ENCODE assay signal across 17 cellular contexts in the genomic region with DNA sequence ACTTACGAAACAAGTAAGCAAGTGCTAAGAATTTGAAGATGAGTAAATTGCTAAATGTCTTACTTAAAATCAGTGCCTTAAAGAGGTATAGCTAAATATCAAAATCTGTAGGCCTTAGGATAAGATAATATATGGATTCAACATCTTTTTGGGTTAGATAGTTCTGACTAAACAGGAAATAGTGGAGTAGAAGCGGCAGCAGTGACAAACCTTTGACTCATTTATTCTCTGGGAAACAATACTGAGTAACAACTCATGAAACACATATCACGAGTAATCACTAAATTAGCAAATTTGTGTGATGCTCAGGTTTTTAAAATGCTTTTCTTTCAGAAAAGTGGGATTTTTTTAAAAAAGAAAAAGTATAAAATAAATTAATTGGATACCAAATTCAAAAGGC.
A peak's percentile ranks its signal among the peaks of the same experiment; 100 is the strongest.
DNase-seq lines count a peak whose midpoint lies in the region; ATAC-seq, FAIRE-seq and TF ChIP-seq lines count a peak whose summit lies in the region.
"Had no signal": no experiment of that assay in that cellular context is flagged by ENCODE, and none has a peak within 500 bp of the region (broad histone marks: within the 10 kb centered on the region; RNA-seq: fewer than 3 reads in every experiment).

No MANE protein-coding gene starts in this region.

- no peak overlapping the region for H3K4me3 Mint-ChIP-seq in astrocyte (ENCODE audit: unreplicated experiment)
- no peak overlapping the region for H3K4me3 Mint-ChIP-seq in naive thymus-derived CD8-positive, alpha-beta T cell

- no peak overlapping the region for H3K9ac ChIP-seq in astrocyte (ENCODE audit: low read length)

- no peaks in the 10 kb centered on the region for H3K36me3 ChIP-seq in astrocyte (ENCODE audit: insufficient read depth, low read length)
- H3K36me3 ChIP-seq: SJSA1 had no signal

- H3K36me3 Mint-ChIP-seq in astrocyte (ENCODE audit: low read depth, unreplicated experiment), result no peaks in the 10 kb centered on the region
- peaks cover 0 to 1% (median 0%) of the 10 kb centered on the region in 3 donors for H3K36me3 Mint-ChIP-seq in naive thymus-derived CD8-positive, alpha-beta T cell

- H3K27me3 ChIP-seq in astrocyte (ENCODE audit: insufficient read depth, low read length), result no peaks in the 10 kb centered on the region
- H3K27me3 ChIP-seq: SJSA1 had no signal

- FAIRE-seq in astrocyte (lab: Jason Lieb, UNC), result peak; percentile 13
- no peak for FAIRE-seq in D721Med (lab: Jason Lieb, UNC)
- FAIRE-seq: A549 had no signal

- no peaks in the 10 kb centered on the region for H3K27me3 Mint-ChIP-seq in astrocyte (ENCODE audit: low read depth, unreplicated experiment)
- no peaks in the 10 kb centered on the region for H3K27me3 Mint-ChIP-seq in naive thymus-derived CD8-positive, alpha-beta T cell

- TF ChIP-seq CTCF in AG10803 (conservative IDR thresholded peaks at IDR 0.05; ENCODE audit: low read length) (no peak), astrocyte (IDR thresholded peaks at IDR 0.05; ENCODE audit: insufficient read depth, low read depth, low read length) (no peak), fibroblast of the aortic adventitia (IDR thresholded peaks at IDR 0.05; ENCODE audit: insufficient read depth, low read length) (no peak), D721Med (IDR thresholded peaks at IDR 0.05; ENCODE audit: insufficient read depth, missing control alignments) (no peak)

- no peaks in the 10 kb centered on the region for H3K9me3 ChIP-seq in astrocyte (ENCODE audit: insufficient read depth, low read depth, low read length)
- H3K9me3 ChIP-seq: Caco-2, SJSA1 had no signal

- POLR2A ChIA-PET in naive thymus-derived CD8-positive, alpha-beta T cell (lab: Charles Lee), result no interaction called here

- no peak overlapping the region for H3K27ac ChIP-seq in astrocyte (ENCODE audit: low read depth, low read length)
- no peak overlapping the region for H3K27ac ChIP-seq in substantia nigra (ENCODE audit: low read depth, low read length, poor library complexity, severe bottlenecking)
- H3K27ac ChIP-seq: A549, SJSA1 had no signal

- no peaks in the 10 kb centered on the region for H4K20me1 ChIP-seq in astrocyte (ENCODE audit: insufficient read depth, low read length)

- H3K4me2 ChIP-seq in astrocyte (ENCODE audit: low read length), result no peak overlapping the region
- H3K4me2 ChIP-seq: A549 had no signal

- H3K9me3 Mint-ChIP-seq in astrocyte (ENCODE audit: unreplicated experiment), result no peaks in the 10 kb centered on the region
- H3K9me3 Mint-ChIP-seq in naive thymus-derived CD8-positive, alpha-beta T cell, result peaks cover 3 to 18% (median 6%) of the 10 kb centered on the region in 9 donors

- no peaks in the 10 kb centered on the region for H3K79me2 ChIP-seq in astrocyte (ENCODE audit: insufficient read depth, low read length)

- no peak overlapping the region for H3K4me3 ChIP-seq in AG10803 (ENCODE audit: low read length)
- no peak overlapping the region for H3K4me3 ChIP-seq in astrocyte (ENCODE audit: insufficient read depth, low read depth, low read length)
- no peak overlapping the region for H3K4me3 ChIP-seq in fibroblast of the aortic adventitia (ENCODE audit: low read depth, low read length)
- H3K4me3 ChIP-seq: A549, SJSA1 had no signal

- H2AFZ ChIP-seq in astrocyte (ENCODE audit: low read depth, low read length), result no peak overlapping the region

- H3K4me1 ChIP-seq in astrocyte (ENCODE audit: insufficient read depth, low read length), result no peaks in the 10 kb centered on the region
- H3K4me1 ChIP-seq: A549, Caco-2, SJSA1 had no signal

- H3K4me1 Mint-ChIP-seq in astrocyte (ENCODE audit: low read depth, unreplicated experiment), result peaks cover 13% of the 10 kb centered on the region
- no peaks in the 10 kb centered on the region for H3K4me1 Mint-ChIP-seq in naive thymus-derived CD8-positive, alpha-beta T cell

- no peak for ATAC-seq in HG03571 (IDR thresholded peaks at IDR 0.05; ENCODE audit: unreplicated experiment)
- no peak for ATAC-seq in naive thymus-derived CD8-positive, alpha-beta T cell
- ATAC-seq: A549 had no signal

- peak overlapping the region; percentile 16 for H3K27ac Mint-ChIP-seq in astrocyte (ENCODE audit: unreplicated experiment)
- no peak overlapping the region for H3K27ac Mint-ChIP-seq in naive thymus-derived CD8-positive, alpha-beta T cell

- DNase-seq in AG10803 (ENCODE audit: low read depth) (peak; percentile 25), HS-5 (ENCODE audit: low read depth) (peak; percentile 45), astrocyte (ENCODE audit: low read depth) (no peak), fibroblast of the aortic adventitia (ENCODE audit: low read depth) (peak; percentile 50), D721Med (ENCODE audit: insufficient read length, low spot score) (no peak), substantia nigra (lab: John Stamatoyannopoulos, UW) (no peak)
- no peak for DNase-seq in naive thymus-derived CD8-positive, alpha-beta T cell
- DNase-seq: AML-193, Caco-2, DMS79 treated with DMSO at 0.1 percent for 48 hours, Kasumi-1, NCI-H1436, NCI-H2029 treated with DMSO at 0.1 percent for 48 hours, NCI-H510A treated with DMSO at 0.1 percent for 48 hours had no signal

Comparison
In these comparisons a context has a peak if more than half of its experiments do, and no peak if none do; other contexts are left out.
1. DNase-seq: peak in AG10803 (single experiment), HS-5 (single experiment) and fibroblast of the aortic adventitia (single experiment); none in astrocyte (single experiment), D721Med (single experiment), substantia nigra (0 of 49) and naive thymus-derived CD8-positive, alpha-beta T cell (0 of 10).